ENCODE assay signal across 1 cellular context in the genomic region with DNA sequence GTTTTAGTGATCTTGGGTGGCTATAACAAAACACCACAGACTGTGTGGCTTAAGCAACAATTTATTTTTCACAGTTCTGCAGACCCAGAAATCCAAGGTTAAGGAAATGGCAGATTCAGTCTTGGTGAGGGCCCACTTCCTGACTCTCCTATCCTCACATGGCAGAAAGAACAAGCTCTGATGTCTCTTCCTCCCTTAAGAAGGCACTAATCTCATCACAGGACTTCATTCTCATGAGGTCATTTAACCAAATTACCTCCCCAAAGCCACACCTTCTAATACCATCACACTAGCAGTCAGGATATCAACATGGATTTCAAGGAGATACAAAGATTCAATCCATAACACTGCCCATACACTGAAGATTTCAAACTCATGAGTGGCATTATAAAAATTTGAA.
TF ChIP-seq lines count a peak whose summit lies in the region.

No MANE protein-coding gene starts in this region.

TF ChIP-seq in WTC11, 78 proteins besides CTCF, POLR2A, EP300 and RAD21 (continued from another document):
- TF ChIP-seq, protein P1, sequence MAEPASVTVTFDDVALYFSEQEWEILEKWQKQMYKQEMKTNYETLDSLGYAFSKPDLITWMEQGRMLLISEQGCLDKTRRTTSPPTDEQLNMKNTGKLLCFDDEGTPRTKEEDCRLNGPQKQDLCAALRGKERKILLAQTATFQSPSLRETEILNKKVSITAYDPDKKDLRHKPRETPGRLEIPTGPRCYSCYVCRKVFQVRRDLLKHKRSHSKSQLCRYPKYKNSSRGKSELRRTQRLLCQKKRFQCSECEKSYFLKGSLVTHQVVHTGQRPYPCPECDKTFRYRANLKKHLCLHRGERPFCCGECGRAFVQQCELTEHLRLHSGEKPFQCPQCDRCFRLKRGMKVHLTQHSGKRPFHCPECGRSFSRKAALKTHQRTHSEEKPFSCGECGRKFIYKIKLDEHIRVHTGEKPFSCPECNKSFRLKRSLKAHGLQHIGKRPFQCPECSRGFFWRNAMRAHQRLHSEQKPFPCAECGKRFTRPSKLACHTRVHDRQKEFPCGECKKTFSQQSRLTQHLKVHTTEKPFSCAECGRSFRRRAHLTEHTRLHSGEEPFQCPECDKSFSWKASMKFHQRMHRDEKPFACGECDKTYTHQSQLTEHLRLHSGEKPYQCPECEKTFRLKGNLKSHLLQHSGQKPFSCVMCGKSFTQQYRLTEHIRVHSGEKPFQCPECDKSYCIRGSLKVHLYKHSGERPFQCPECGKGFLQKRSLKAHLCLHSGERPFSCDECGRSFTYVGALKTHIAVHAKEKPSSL (CRISPR knock-in tag; conservative IDR thresholded peaks at IDR 0.05) = no peak
- TF ChIP-seq, protein P2, sequence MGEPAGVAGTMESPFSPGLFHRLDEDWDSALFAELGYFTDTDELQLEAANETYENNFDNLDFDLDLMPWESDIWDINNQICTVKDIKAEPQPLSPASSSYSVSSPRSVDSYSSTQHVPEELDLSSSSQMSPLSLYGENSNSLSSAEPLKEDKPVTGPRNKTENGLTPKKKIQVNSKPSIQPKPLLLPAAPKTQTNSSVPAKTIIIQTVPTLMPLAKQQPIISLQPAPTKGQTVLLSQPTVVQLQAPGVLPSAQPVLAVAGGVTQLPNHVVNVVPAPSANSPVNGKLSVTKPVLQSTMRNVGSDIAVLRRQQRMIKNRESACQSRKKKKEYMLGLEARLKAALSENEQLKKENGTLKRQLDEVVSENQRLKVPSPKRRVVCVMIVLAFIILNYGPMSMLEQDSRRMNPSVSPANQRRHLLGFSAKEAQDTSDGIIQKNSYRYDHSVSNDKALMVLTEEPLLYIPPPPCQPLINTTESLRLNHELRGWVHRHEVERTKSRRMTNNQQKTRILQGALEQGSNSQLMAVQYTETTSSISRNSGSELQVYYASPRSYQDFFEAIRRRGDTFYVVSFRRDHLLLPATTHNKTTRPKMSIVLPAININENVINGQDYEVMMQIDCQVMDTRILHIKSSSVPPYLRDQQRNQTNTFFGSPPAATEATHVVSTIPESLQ (CRISPR knock-in tag; IDR thresholded peaks at IDR 0.05) = no peak
- TF ChIP-seq E2F1 (CRISPR knock-in tag; IDR thresholded peaks at IDR 0.05) (no peak), HMGA2 (CRISPR knock-in tag; IDR thresholded peaks at IDR 0.05) (no peak)
